Comparison of ENCODE assay signal across 8 cellular contexts in genomic region chr9:5449521-5450359, GRCh38. TPM values are rescaled to one million over a fixed set of nuclear protein-coding genes. Genes with fewer than 3 reads are reported as not detected.
DNase-seq lines count a peak whose midpoint lies in the region; ATAC-seq and TF ChIP-seq lines count a peak whose summit lies in the region.

No MANE protein-coding gene starts in this region.

- H3K4me3 ChIP-seq in GM08714 (ENCODE audit: low read length) (peak overlapping the region; percentile 98), PC-9 (peak overlapping the region; percentile 63), esophagus muscularis mucosa (peak overlapping the region; percentile 56 to 70 (median 58))

- H2AFZ ChIP-seq in PC-9: peak overlapping the region; percentile 65

- H3K4me1 Mint-ChIP-seq in progenitor cell of endocrine pancreas (ENCODE audit: low read depth): peaks cover 6% of the 10 kb centered on the region

- H3K4me3 Mint-ChIP-seq in progenitor cell of endocrine pancreas (ENCODE audit: low read depth): peak overlapping the region; percentile 59

- H3F3A ChIP-seq in PC-9 (ENCODE audit: insufficient read depth, low read depth): peaks cover 30% of the 10 kb centered on the region

- H3K4me1 ChIP-seq in PC-9 (replicated peaks; ENCODE audit: insufficient read depth) (peaks cover 79% of the 10 kb centered on the region), esophagus muscularis mucosa (peaks cover 16 to 21% (median 18%) of the 10 kb centered on the region in 4 donors)

- TSS peak; percentile 38 for BruUV-seq in PC-9 (replicated peaks; lab: Mats Ljungman, UMichigan)

- H3K36me3 ChIP-seq in PC-9 (ENCODE audit: low read depth): no peaks in the 10 kb centered on the region
- no peaks in the 10 kb centered on the region for H3K36me3 ChIP-seq in esophagus muscularis mucosa

- H3K79me2 ChIP-seq in PC-9 (ENCODE audit: low read depth): peaks cover 30% of the 10 kb centered on the region

- no peaks in the 10 kb centered on the region for H3K9me3 Mint-ChIP-seq in progenitor cell of endocrine pancreas (ENCODE audit: low read depth)

- TF ChIP-seq EP300 in esophagus muscularis mucosa (IDR thresholded peaks at IDR 0.05): no peak

- POLR2A ChIA-PET in PC-9 (lab: Charles Lee; ENCODE audit: unreplicated experiment): interaction anchor here (0.6 kb wide), 1 partner anchor 700 kb away, joined by 3 read pairs; no protein-coding TSS in a partner anchor

- TF ChIP-seq POLR2A in esophagus muscularis mucosa (IDR thresholded peaks at IDR 0.05; ENCODE audit: low read depth): no peak

- intact Hi-C loops in PC-9 (cut with micrococcal nuclease; ENCODE audit: unreplicated experiment): loop anchor here (2.0 to 5.0 kb wide), 3 partner anchors 61 to 268 kb away; partner anchors contain the start of gene PDCD1LG2
- intact Hi-C loops in esophagus muscularis mucosa (cut with DNase I): loop anchor here (5.0 to 10.0 kb wide), 2 partner anchors 138 to 565 kb away; partner anchors contain the start of gene RANBP6

- whole genome bisulfite sequencing in esophagus muscularis mucosa: 55% methylated on average over 15 of the region's 15 CpGs

- ATAC-seq in HG03460 (IDR thresholded peaks at IDR 0.05; ENCODE audit: unreplicated experiment): no peak
- ATAC-seq in HG02884 (IDR thresholded peaks at IDR 0.05; ENCODE audit: unreplicated experiment): no peak

- DNase-seq in PC-9: no peak
- DNase-seq in esophagus muscularis mucosa (ENCODE audit: extremely low spot score): no peak
- DNase-seq in progenitor cell of endocrine pancreas (ENCODE audit: low spot score, unreplicated experiment): no peak
- DNase-seq in NCI-H345 treated with DMSO at 0.1 percent for 48 hours (lab: John Stamatoyannopoulos, UW; ENCODE audit: unreplicated experiment): no peak
- DNase-seq in UCSD-AML1 (lab: John Stamatoyannopoulos, UW; ENCODE audit: unreplicated experiment): no peak

- H4K20me1 ChIP-seq in PC-9 (ENCODE audit: insufficient read depth): no peaks in the 10 kb centered on the region

- no peak for TF ChIP-seq CTCF in PC-9 (conservative IDR thresholded peaks at IDR 0.05)
- TF ChIP-seq CTCF in esophagus muscularis mucosa (IDR thresholded peaks at IDR 0.05): no peak
- TF ChIP-seq CTCF in progenitor cell of endocrine pancreas (IDR thresholded peaks at IDR 0.05; ENCODE audit: unreplicated experiment): no peak

- H3K9me3 ChIP-seq in PC-9 (ENCODE audit: insufficient read depth, low read depth) (no peaks in the 10 kb centered on the region), esophagus muscularis mucosa (peaks cover 0 to 3% (median 0%) of the 10 kb centered on the region in 4 donors)

- no peaks in the 10 kb centered on the region for H3K9me2 ChIP-seq in PC-9 (ENCODE audit: insufficient read depth)

- peak overlapping the region; percentile 90 for H3K27ac ChIP-seq in PC-9
- peak overlapping the region; percentile 73 to 80 (median 76) for H3K27ac ChIP-seq in esophagus muscularis mucosa (replicated peaks in 1 of 4)

- peaks cover 11% of the 10 kb centered on the region for H3K27me3 Mint-ChIP-seq in progenitor cell of endocrine pancreas

- no peak overlapping the region for H3K27ac Mint-ChIP-seq in progenitor cell of endocrine pancreas

- CTCF ChIA-PET in PC-9 (lab: Charles Lee): interaction anchor here (0.6 to 1.5 kb wide), 2 partner anchors 13 to 138 kb away, joined by 3 to 8 read pairs; no protein-coding TSS in a partner anchor

- H3K36me3 Mint-ChIP-seq in progenitor cell of endocrine pancreas (ENCODE audit: insufficient read depth): no peaks in the 10 kb centered on the region

- no peaks in the 10 kb centered on the region for H3K27me3 ChIP-seq in PC-9 (ENCODE audit: insufficient read depth, low read depth)
- no peaks in the 10 kb centered on the region for H3K27me3 ChIP-seq in esophagus muscularis mucosa

- H3K4me2 ChIP-seq in PC-9: peak overlapping the region; percentile 86

RNA-seq across cellular contexts. Expression of gene CD274, which starts 0.6 kb away (rescaled TPM):
- total RNA-seq in PC-9 (2021) (2.3 and 4.4 TPM in 2 replicates), esophagus muscularis mucosa (1 to 10 TPM in 3 of 4 donors, under 1 TPM in 1; 0.65 to 4.5 (median 2.6) TPM), progenitor cell of endocrine pancreas (0.29 and 0.55 TPM in 2 replicates)

RNA-seq across cellular contexts. Expression of gene PLGRKT, which starts 12.0 kb away (rescaled TPM):
- total RNA-seq in PC-9 (2021) (13.5 and 22.0 TPM in 2 replicates), esophagus muscularis mucosa (10 to 100 TPM; 11.1 to 18.3 (median 11.7) TPM), progenitor cell of endocrine pancreas (16.8 and 18.9 TPM in 2 replicates)
